1 cellular context compared by ENCODE assay signal in the genomic region with DNA sequence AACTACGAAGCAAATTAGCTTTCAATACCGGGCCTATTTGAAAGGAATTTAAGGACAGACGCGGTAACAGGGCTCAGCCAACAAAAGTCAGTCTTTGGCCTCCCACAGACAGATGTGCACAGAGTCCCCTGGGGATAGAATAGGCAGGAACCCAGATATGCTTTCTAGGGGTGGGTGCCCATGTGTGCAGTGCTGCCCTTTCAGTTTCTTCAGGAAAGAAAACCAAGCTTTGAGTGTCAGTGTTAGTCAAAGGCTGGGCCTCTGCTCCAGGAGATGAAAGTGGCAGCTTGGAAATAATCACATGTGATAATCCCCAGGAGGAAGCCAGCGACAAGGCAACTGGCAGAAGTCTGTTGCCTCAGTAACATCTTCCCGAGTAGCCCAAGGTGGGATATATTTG.
TF ChIP-seq lines count a peak whose summit lies in the region.

No MANE protein-coding gene starts in this region.

TF ChIP-seq in HepG2, 621 proteins besides CTCF, POLR2A, EP300 and RAD21 (continued from another document):
- TF ChIP-seq HMGXB3 (CRISPR knock-in tag; IDR thresholded peaks at IDR 0.05; ENCODE audit: borderline replicate concordance): no peak
